Comparison of ENCODE assay signal across 12 cellular contexts in the genomic region with DNA sequence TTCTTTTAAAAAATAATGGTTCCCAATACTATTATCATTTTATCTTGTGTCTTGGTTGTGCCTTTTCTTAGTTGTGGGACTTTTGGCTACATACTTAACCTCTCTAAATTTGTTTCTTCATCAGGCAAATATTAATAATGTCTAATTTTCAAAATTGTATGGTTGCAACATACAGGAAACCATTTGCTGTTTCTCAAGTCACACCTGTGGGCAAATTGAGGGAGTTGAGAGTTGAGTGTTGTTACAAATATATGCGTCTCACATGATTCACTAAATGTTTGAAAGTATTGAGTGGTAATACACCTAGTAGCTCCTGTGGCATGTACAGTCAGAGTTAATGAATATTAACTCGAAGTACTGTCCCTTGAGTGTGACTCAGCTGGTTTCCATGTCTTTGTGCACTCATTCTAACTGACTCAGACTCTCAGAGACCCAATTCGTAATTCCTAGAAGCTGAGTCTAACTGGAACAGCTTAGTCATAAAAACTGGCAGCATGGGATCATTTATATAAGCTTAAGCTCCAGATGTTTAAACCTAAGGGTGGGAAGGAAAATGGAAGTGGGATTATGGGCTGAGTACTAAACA.
DNase-seq lines count a peak whose midpoint lies in the region; FAIRE-seq and TF ChIP-seq lines count a peak whose summit lies in the region.
"Had no signal": no experiment of that assay in that cellular context is flagged by ENCODE, and none has a peak within 500 bp of the region (broad histone marks: within the 10 kb centered on the region; RNA-seq: fewer than 3 reads in every experiment).

No MANE protein-coding gene starts in this region.

- no peak overlapping the region for H3K9ac ChIP-seq in astrocyte (ENCODE audit: low read length)
- H3K9ac ChIP-seq: BLaER1 treated with 17β-estradiol and CSF1 and Interleukin-3, amounts not matched to agents 10 nM and 100 nM had no signal

- no peaks in the 10 kb centered on the region for H4K20me1 ChIP-seq in astrocyte (ENCODE audit: insufficient read depth, low read length)
- H4K20me1 ChIP-seq: BLaER1 treated with 17β-estradiol and CSF1 and Interleukin-3, amounts not matched to agents 10 nM and 100 nM had no signal

- H3K27ac ChIP-seq in astrocyte (ENCODE audit: low read depth, low read length): peak overlapping the region; percentile 81
- H3K27ac ChIP-seq: BLaER1 treated with 17β-estradiol and CSF1 and Interleukin-3, amounts not matched to agents 10 nM and 100 nM; heart right ventricle had no signal

- H3K27ac Mint-ChIP-seq in HFFc6 (peak overlapping the region; percentile 94), astrocyte (ENCODE audit: unreplicated experiment) (peak overlapping the region; percentile 98)

- in situ Hi-C loops in ACHN (cut with HindIII; ENCODE audit: low pct_ligation_motif_present, low pct_unique_long_range_greater_than_20kb, low sequenced_read_pairs): no loop called here

- TF ChIP-seq CTCF in HFFc6 (IDR thresholded peaks at IDR 0.05): no peak
- TF ChIP-seq CTCF in astrocyte (IDR thresholded peaks at IDR 0.05; ENCODE audit: insufficient read depth, low read depth, low read length): no peak
- TF ChIP-seq CTCF in GM20000 (IDR thresholded peaks at IDR 0.05; ENCODE audit: extremely low read depth, missing control alignments): no peak

- no peak overlapping the region for H3K4me3 ChIP-seq in astrocyte (ENCODE audit: insufficient read depth, low read depth, low read length)
- H3K4me3 ChIP-seq: BLaER1 treated with 17β-estradiol and CSF1 and Interleukin-3, amounts not matched to agents 10 nM and 100 nM; heart right ventricle had no signal

- no peaks in the 10 kb centered on the region for H3K79me2 ChIP-seq in astrocyte (ENCODE audit: insufficient read depth, low read length)

- H2AFZ ChIP-seq in astrocyte (ENCODE audit: low read depth, low read length): no peak overlapping the region

- no peaks in the 10 kb centered on the region for H3K27me3 ChIP-seq in astrocyte (ENCODE audit: insufficient read depth, low read length)
- H3K27me3 ChIP-seq: BLaER1 treated with 17β-estradiol and CSF1 and Interleukin-3, amounts not matched to agents 10 nM and 100 nM; heart right ventricle had no signal

- H3K9me3 Mint-ChIP-seq in HFFc6: no peaks in the 10 kb centered on the region
- H3K9me3 Mint-ChIP-seq in astrocyte (ENCODE audit: unreplicated experiment): peaks cover 8% of the 10 kb centered on the region

- H3K36me3 Mint-ChIP-seq in HFFc6 (ENCODE audit: low read depth) (peaks cover 25% of the 10 kb centered on the region), astrocyte (ENCODE audit: low read depth, unreplicated experiment) (no peaks in the 10 kb centered on the region)

- peak; percentile 99 for FAIRE-seq in astrocyte (lab: Jason Lieb, UNC)

- H3K9me3 ChIP-seq in astrocyte (ENCODE audit: insufficient read depth, low read depth, low read length): no peaks in the 10 kb centered on the region
- H3K9me3 ChIP-seq: BLaER1 treated with 17β-estradiol and CSF1 and Interleukin-3, amounts not matched to agents 10 nM and 100 nM; heart right ventricle had no signal

- H3K4me1 Mint-ChIP-seq in HFFc6 (ENCODE audit: low read depth) (peaks cover 78% of the 10 kb centered on the region), astrocyte (ENCODE audit: low read depth, unreplicated experiment) (peaks cover 16% of the 10 kb centered on the region)

- no peaks in the 10 kb centered on the region for H3K4me1 ChIP-seq in astrocyte (ENCODE audit: insufficient read depth, low read length)
- H3K4me1 ChIP-seq: BLaER1 treated with 17β-estradiol and CSF1 and Interleukin-3, amounts not matched to agents 10 nM and 100 nM; heart right ventricle had no signal

- H3K4me2 ChIP-seq in astrocyte (ENCODE audit: low read length): peak overlapping the region; percentile 32
- H3K4me2 ChIP-seq: BLaER1 treated with 17β-estradiol and CSF1 and Interleukin-3, amounts not matched to agents 10 nM and 100 nM had no signal

- DNase-seq in ACHN (peak; percentile 97), HFFc6 (peak; percentile 99), astrocyte (ENCODE audit: low read depth) (peak; percentile 99), iris pigment epithelial cell (ENCODE audit: low read depth) (peak; percentile 99), COR-L47 (lab: John Stamatoyannopoulos, UW) (no peak), GM20000 (ENCODE audit: low spot score) (no peak), T-helper 9 cell (no peak)
- DNase-seq in activated naive CD4-positive, alpha-beta T cell (lab: John Stamatoyannopoulos, UW): no peak
- DNase-seq: heart right ventricle; NCI-H748 treated with DMSO at 0.1 percent for 48 hours; stimulated activated CD4-positive, alpha-beta T cell treated with anti-CD3 and anti-CD28 coated beads, Interleukin-12 subunit alpha, Interleukin-12 subunit beta, amount 100 ng/mL, for 4 hours had no signal

- peak overlapping the region; percentile 77 for H3K4me3 Mint-ChIP-seq in HFFc6
- H3K4me3 Mint-ChIP-seq in astrocyte (ENCODE audit: unreplicated experiment): no peak overlapping the region

- H3K27me3 Mint-ChIP-seq in HFFc6 (ENCODE audit: insufficient read depth): peaks cover 2% of the 10 kb centered on the region; the same call in 1 of the 2 replicates
- H3K27me3 Mint-ChIP-seq in astrocyte (ENCODE audit: low read depth, unreplicated experiment): no peaks in the 10 kb centered on the region

- no peaks in the 10 kb centered on the region for H3K36me3 ChIP-seq in astrocyte (ENCODE audit: insufficient read depth, low read length)
- H3K36me3 ChIP-seq: BLaER1 treated with 17β-estradiol and CSF1 and Interleukin-3, amounts not matched to agents 10 nM and 100 nM; heart right ventricle had no signal

Comparison
In these comparisons a context has a peak if more than half of its experiments do, and no peak if none do; other contexts are left out.
1. DNase-seq: peak in ACHN (single experiment), HFFc6 (single experiment), astrocyte (single experiment) and iris pigment epithelial cell (single experiment); none in COR-L47 (single experiment), activated naive CD4-positive, alpha-beta T cell (0 of 4), GM20000 (single experiment) and T-helper 9 cell (single experiment).